ENCODE assay signal across 8 cellular contexts in the genomic region with DNA sequence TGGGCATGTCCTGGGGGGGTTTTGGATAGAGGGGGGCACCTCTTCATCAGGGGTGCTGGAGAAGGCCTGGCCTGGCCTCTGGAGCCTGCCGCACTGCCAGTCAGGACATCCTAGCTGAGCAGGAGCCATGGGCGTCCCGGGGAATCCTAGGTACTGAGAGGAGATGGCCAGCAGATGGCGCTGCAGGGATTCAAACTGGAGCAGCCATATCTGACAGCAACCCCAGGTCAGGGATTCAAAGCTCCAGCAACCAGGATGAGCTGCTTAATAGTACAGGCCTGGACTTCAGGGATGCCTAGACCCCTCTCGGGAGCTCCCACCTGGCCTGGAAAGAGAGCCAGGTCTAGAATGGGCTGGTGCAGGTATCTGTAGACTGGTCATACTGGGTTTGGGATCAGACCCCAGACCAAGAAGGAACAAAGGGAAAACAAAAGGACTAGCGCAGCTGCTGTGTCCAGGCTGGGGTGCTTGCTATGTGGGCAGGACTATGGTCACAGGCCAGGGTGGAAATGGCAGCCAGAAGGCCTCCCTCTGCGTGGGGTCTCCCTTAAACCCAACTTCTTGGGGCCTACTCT.
DNase-seq lines count a peak whose midpoint lies in the region; ATAC-seq, FAIRE-seq and TF ChIP-seq lines count a peak whose summit lies in the region.

No MANE protein-coding gene starts in this region.

- no peaks in the 10 kb centered on the region for H3K4me1 ChIP-seq in GM23338 (ENCODE audit: insufficient read depth)
- H3K4me1 ChIP-seq in astrocyte (ENCODE audit: insufficient read depth, low read length): no peaks in the 10 kb centered on the region
- H3K4me1 ChIP-seq in liver (ENCODE audit: control insufficient read depth in 4 of 4, insufficient read depth in 4 of 4, low read length in 3 of 4): no peaks in the 10 kb centered on the region

- H3K27ac Mint-ChIP-seq in GM23338: no peak overlapping the region
- H3K27ac Mint-ChIP-seq in astrocyte (ENCODE audit: unreplicated experiment): no peak overlapping the region

- H3K9ac ChIP-seq in astrocyte (ENCODE audit: low read length) (no peak overlapping the region), liver (ENCODE audit: low read depth in 1 of 2, low read length in 2 of 2) (no peak overlapping the region)

- DNase-seq in COR-L47 (lab: John Stamatoyannopoulos, UW): peak; percentile 39
- DNase-seq in GM23338 (ENCODE audit: low spot score): peak; percentile 76
- peak; percentile 25 for DNase-seq in NCI-H460 (ENCODE audit: extremely low read depth, low read depth)
- no peak for DNase-seq in astrocyte (ENCODE audit: low read depth)
- DNase-seq in stimulated activated naive CD8-positive, alpha-beta T cell treated with anti-CD3 and anti-CD28 coated beads, Interleukin-15, Interleukin-2, amounts not matched to agents 100 U/mL and 50 U/mL, for 24 hours: peak; percentile 54
- DNase-seq in EL: no peak

- WGBS in liver: 32% methylated on average over 7 of the region's 7 CpGs

- FAIRE-seq in astrocyte (lab: Jason Lieb, UNC): no peak

- H3K9me3 ChIP-seq in astrocyte (ENCODE audit: insufficient read depth, low read depth, low read length) (peaks cover 3% of the 10 kb centered on the region), liver (ENCODE audit: control insufficient read depth in 4 of 4, low read length in 3 of 4) (no peaks in the 10 kb centered on the region)

- H3K36me3 ChIP-seq in GM23338 (ENCODE audit: insufficient read depth): no peaks in the 10 kb centered on the region
- no peaks in the 10 kb centered on the region for H3K36me3 ChIP-seq in astrocyte (ENCODE audit: insufficient read depth, low read length)
- no peaks in the 10 kb centered on the region for H3K36me3 ChIP-seq in liver (ENCODE audit: control insufficient read depth in 4 of 4, insufficient read depth in 3 of 4, low read depth in 1 of 4, low read length in 3 of 4)

- H3K27me3 ChIP-seq in GM23338 (ENCODE audit: insufficient read depth) (no peaks in the 10 kb centered on the region), astrocyte (ENCODE audit: insufficient read depth, low read length) (no peaks in the 10 kb centered on the region), liver (ENCODE audit: control insufficient read depth in 4 of 4, insufficient read depth in 4 of 4, low read length in 3 of 4) (no peaks in the 10 kb centered on the region)

- H3K27ac ChIP-seq in GM23338 (ENCODE audit: low read depth) (no peak overlapping the region), astrocyte (ENCODE audit: low read depth, low read length) (no peak overlapping the region), liver (ENCODE audit: low read depth in 1 of 2, low read length in 2 of 2) (no peak overlapping the region)

- H3K9me3 Mint-ChIP-seq in GM23338 (peaks cover 54% of the 10 kb centered on the region), astrocyte (ENCODE audit: unreplicated experiment) (no peaks in the 10 kb centered on the region)

- H2AFZ ChIP-seq in GM23338: no peak overlapping the region
- H2AFZ ChIP-seq in astrocyte (ENCODE audit: low read depth, low read length): no peak overlapping the region

- H3K4me3 ChIP-seq in GM23338 (no peak overlapping the region), astrocyte (ENCODE audit: insufficient read depth, low read depth, low read length) (no peak overlapping the region), liver (ENCODE audit: low read depth in 1 of 3, low read length in 3 of 3) (no peak overlapping the region)

- no peaks in the 10 kb centered on the region for H3K79me2 ChIP-seq in GM23338 (replicated peaks; ENCODE audit: insufficient read depth)
- H3K79me2 ChIP-seq in astrocyte (ENCODE audit: insufficient read depth, low read length): no peaks in the 10 kb centered on the region

- TF ChIP-seq CTCF in GM23338 (conservative IDR thresholded peaks at IDR 0.05; ENCODE audit: low read depth in 2 of 2) (peak; percentile 60 to 70), astrocyte (IDR thresholded peaks at IDR 0.05; ENCODE audit: insufficient read depth, low read depth, low read length) (peak; percentile 17), liver (IDR thresholded peaks at IDR 0.05; ENCODE audit: low read depth, low read length, missing input control) (peak; percentile 58)

- no peak overlapping the region for H3K4me2 ChIP-seq in GM23338
- no peak overlapping the region for H3K4me2 ChIP-seq in astrocyte (ENCODE audit: low read length)

- no peaks in the 10 kb centered on the region for H3F3A ChIP-seq in GM23338 (replicated peaks; ENCODE audit: low read depth)

- peaks cover 6% of the 10 kb centered on the region for H3K27me3 Mint-ChIP-seq in GM23338 (ENCODE audit: insufficient read depth, low read depth, poor library complexity)
- H3K27me3 Mint-ChIP-seq in astrocyte (ENCODE audit: low read depth, unreplicated experiment): no peaks in the 10 kb centered on the region

- H3K36me3 Mint-ChIP-seq in GM23338 (ENCODE audit: low read depth): no peaks in the 10 kb centered on the region; the same call in 2 of the 3 replicates
- no peaks in the 10 kb centered on the region for H3K36me3 Mint-ChIP-seq in astrocyte (ENCODE audit: low read depth, unreplicated experiment)

- ATAC-seq in GM23338 (peak; percentile 95), GM21825 (IDR thresholded peaks at IDR 0.05; ENCODE audit: unreplicated experiment) (no peak)
- no peak for ATAC-seq in stimulated activated naive CD8-positive, alpha-beta T cell treated with anti-CD3 and anti-CD28 coated beads, Interleukin-15, Interleukin-2, amounts not matched to agents 100 U/mL and 50 U/mL, for 24 hours

- peak; percentile 48 to 74 for TF ChIP-seq RAD21 in liver (IDR thresholded peaks at IDR 0.05)

- H3K4me1 Mint-ChIP-seq in GM23338 (peaks cover 9% of the 10 kb centered on the region), astrocyte (ENCODE audit: low read depth, unreplicated experiment) (no peaks in the 10 kb centered on the region)

- H3K4me3 Mint-ChIP-seq in GM23338: no peak overlapping the region
- no peak overlapping the region for H3K4me3 Mint-ChIP-seq in astrocyte (ENCODE audit: unreplicated experiment)

- H4K20me1 ChIP-seq in GM23338 (replicated peaks; ENCODE audit: insufficient read depth) (no peaks in the 10 kb centered on the region), astrocyte (ENCODE audit: insufficient read depth, low read length) (no peaks in the 10 kb centered on the region)

- H3K9me2 ChIP-seq in GM23338 (ENCODE audit: insufficient read depth): no peaks in the 10 kb centered on the region

TF ChIP-seq in GM23338, 12 proteins besides CTCF, POLR2A, EP300 and RAD21:
- TF ChIP-seq REST (IDR thresholded peaks at IDR 0.05; ENCODE audit: unreplicated experiment): no peak
- no peak for TF ChIP-seq ZNF331 (CRISPR knock-in tag; IDR thresholded peaks at IDR 0.05; ENCODE audit: low read depth)
- no peak for TF ChIP-seq STAT1 (IDR thresholded peaks at IDR 0.05; ENCODE audit: unreplicated experiment)
- no peak for TF ChIP-seq POLR2AphosphoS5 (IDR thresholded peaks at IDR 0.05; ENCODE audit: low read depth)

TF ChIP-seq in liver, 16 proteins besides CTCF, POLR2A, EP300 and RAD21 (continues in another document):
- TF ChIP-seq FOXA2 (IDR thresholded peaks at IDR 0.05) (no peak), SP1 (IDR thresholded peaks at IDR 0.05) (no peak), REST (IDR thresholded peaks at IDR 0.05) (no peak), JUND (IDR thresholded peaks at IDR 0.05) (no peak), GABPA (IDR thresholded peaks at IDR 0.05 in 1 of 2, conservative IDR thresholded peaks at IDR 0.05 in 1 of 2) (no peak), ATF3 (IDR thresholded peaks at IDR 0.05) (no peak), HNF4G (IDR thresholded peaks at IDR 0.05) (no peak), FOXA1 (IDR thresholded peaks at IDR 0.05) (no peak), NR2F2 (IDR thresholded peaks at IDR 0.05) (no peak), YY1 (IDR thresholded peaks at IDR 0.05) (no peak), HNF4A (conservative IDR thresholded peaks at IDR 0.05) (no peak), TAF1 (conservative IDR thresholded peaks at IDR 0.05) (no peak), EGR1 (IDR thresholded peaks at IDR 0.05; ENCODE audit: low read depth in 2 of 2) (no peak)
- TF ChIP-seq, protein P1, sequence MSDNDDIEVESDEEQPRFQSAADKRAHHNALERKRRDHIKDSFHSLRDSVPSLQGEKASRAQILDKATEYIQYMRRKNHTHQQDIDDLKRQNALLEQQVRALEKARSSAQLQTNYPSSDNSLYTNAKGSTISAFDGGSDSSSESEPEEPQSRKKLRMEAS (IDR thresholded peaks at IDR 0.05): no peak

Comparison
In these comparisons a context has a peak if more than half of its experiments do, and no peak if none do; other contexts are left out.
1. DNase-seq: peak in COR-L47 (single experiment), GM23338 (single experiment), NCI-H460 (single experiment) and stimulated activated naive CD8-positive, alpha-beta T cell treated with anti-CD3 and anti-CD28 coated beads, Interleukin-15, Interleukin-2, amounts not matched to agents 100 U/mL and 50 U/mL, for 24 hours (single experiment); none in astrocyte (single experiment) and EL (single experiment).
2. Peak in every context shown above with its lines, with median percentiles within 50 percentile points of each other: CTCF ChIP-seq.